ENCODE assay signal across 8 cellular contexts in the genomic region with DNA sequence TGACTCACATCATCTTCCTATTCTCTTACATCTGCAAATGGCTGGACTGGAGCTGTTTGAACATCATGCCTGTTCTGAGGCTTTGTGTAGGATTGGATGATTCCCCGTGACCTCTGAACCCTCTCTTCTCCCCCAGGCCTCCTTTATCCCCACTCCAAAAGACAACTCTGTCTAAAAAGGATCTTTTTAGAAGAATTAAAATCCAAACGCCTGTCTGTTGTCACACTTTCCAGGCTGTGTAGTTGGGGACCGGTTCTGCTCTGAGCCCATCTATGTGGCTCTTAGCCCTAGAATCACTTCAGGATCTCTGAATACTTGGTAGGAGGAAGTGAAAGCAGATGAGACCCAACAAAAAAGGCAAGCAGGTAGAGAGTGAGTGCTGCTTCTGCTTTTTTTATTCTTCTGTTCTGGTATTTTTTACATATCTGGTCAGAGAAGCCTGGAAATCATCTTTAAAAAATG. TPM values are rescaled to one million over a fixed set of nuclear protein-coding genes. Genes with fewer than 3 reads are reported as not detected.
A peak's percentile ranks its signal among the peaks of the same experiment; 100 is the strongest.
DNase-seq lines count a peak whose midpoint lies in the region; ATAC-seq, FAIRE-seq and TF ChIP-seq lines count a peak whose summit lies in the region.
"Had no signal": no experiment of that assay in that cellular context is flagged by ENCODE, and none has a peak within 500 bp of the region (broad histone marks: within the 10 kb centered on the region; RNA-seq: fewer than 3 reads in every experiment).

No MANE protein-coding gene starts in this region.

- no peaks in the 10 kb centered on the region for H3K27me3 ChIP-seq in SU-DHL-6 (ENCODE audit: low read length)
- H3K27me3 ChIP-seq in small intestine (ENCODE audit: control insufficient read depth in 2 of 2, insufficient read depth in 2 of 2, low read length in 2 of 2) = no peaks in the 10 kb centered on the region
- H3K27me3 ChIP-seq: ascending aorta had no signal

- H3K36me3 ChIP-seq in SU-DHL-6 (ENCODE audit: low read length) (peaks cover 14% of the 10 kb centered on the region), small intestine (ENCODE audit: control insufficient read depth in 2 of 2, insufficient read depth in 2 of 2, low read length in 2 of 2) (no peaks in the 10 kb centered on the region)
- H3K36me3 ChIP-seq: ascending aorta had no signal

- no peaks in the 10 kb centered on the region for H3K4me1 ChIP-seq in small intestine (ENCODE audit: control insufficient read depth in 2 of 2, insufficient read depth in 1 of 2, low read depth in 1 of 2, low read length in 1 of 2)
- H3K4me1 ChIP-seq: ascending aorta had no signal

- H3F3A ChIP-seq in SU-DHL-6 (ENCODE audit: insufficient read depth) = peaks cover 46% of the 10 kb centered on the region

- FAIRE-seq in small intestine (lab: Jason Lieb, UNC) (no peak), D721Med (lab: Jason Lieb, UNC) (no peak)

- DNase-seq in small intestine = peak; percentile 10
- no peak for DNase-seq in erythroblast (lab: John Stamatoyannopoulos, UW)
- DNase-seq in D721Med (ENCODE audit: insufficient read length, low spot score) = no peak
- DNase-seq in SW 1271 (lab: John Stamatoyannopoulos, UW) = no peak

- H3K79me2 ChIP-seq in SU-DHL-6 (ENCODE audit: insufficient read depth, low read length) = peaks cover 53% of the 10 kb centered on the region

- H3K9me3 ChIP-seq in SU-DHL-6 (ENCODE audit: insufficient read depth, low read length) (peaks cover 9% of the 10 kb centered on the region; the same call in 1 of the 2 replicates), small intestine (ENCODE audit: control insufficient read depth, low read depth) (no peaks in the 10 kb centered on the region)
- H3K9me3 ChIP-seq: ascending aorta had no signal

- peak overlapping the region; percentile 72 for H3K4me3 ChIP-seq in SU-DHL-6 (ENCODE audit: insufficient read depth, low read length, poor library complexity, severe bottlenecking)
- H3K4me3 ChIP-seq in small intestine (ENCODE audit: low read depth in 1 of 2, low read length in 2 of 2) = peak overlapping the region in 1 of 2 donors; percentile 23

- no peaks in the 10 kb centered on the region for H3K9me2 ChIP-seq in SU-DHL-6 (replicated peaks; ENCODE audit: insufficient read depth, low read length)

- no peak for TF ChIP-seq POLR2A in erythroblast (IDR thresholded peaks at IDR 0.05; ENCODE audit: low read length)

- ATAC-seq in GM19372 (IDR thresholded peaks at IDR 0.05; ENCODE audit: low read depth, unreplicated experiment) = peak; percentile 67
- peak; percentile 72 for ATAC-seq in HG02981 (IDR thresholded peaks at IDR 0.05; ENCODE audit: unreplicated experiment)

- H3K27ac ChIP-seq in SU-DHL-6 (ENCODE audit: low read depth, low read length) (peak overlapping the region; percentile 98), small intestine (ENCODE audit: low read depth in 1 of 2, low read length in 1 of 2) (peak overlapping the region; percentile 30 to 94)
- H3K27ac ChIP-seq: ascending aorta had no signal

- peak overlapping the region; percentile 89 for H3K4me2 ChIP-seq in SU-DHL-6 (ENCODE audit: low read depth, low read length, poor library complexity, severe bottlenecking)

- no peak for TF ChIP-seq CTCF in SU-DHL-6 (IDR thresholded peaks at IDR 0.05; ENCODE audit: insufficient read depth, low read length, poor library complexity, severe bottlenecking)
- no peak for TF ChIP-seq CTCF in D721Med (IDR thresholded peaks at IDR 0.05; ENCODE audit: insufficient read depth, missing control alignments)

- WGBS in small intestine, 3 donors = 74 to 91% (median 77%) methylated on average over 3 of the region's 3 CpGs

- H2AFZ ChIP-seq in SU-DHL-6 (ENCODE audit: low read depth, low read length, severe bottlenecking) = no peak overlapping the region

- H3K9ac ChIP-seq in SU-DHL-6 (ENCODE audit: low read length) = peak overlapping the region; percentile 71

- no peaks in the 10 kb centered on the region for H4K20me1 ChIP-seq in SU-DHL-6 (ENCODE audit: low read depth, low read length)

RNA-seq across cellular contexts. Expression of a gene that starts 0.6 kb away (rescaled TPM):
- polyA plus RNA-seq in small intestine = 1 to 10 TPM in 2 of 3 donors, not detected in 1; 1.5 to 3.0 TPM

RNA-seq across cellular contexts. Expression of a gene that starts 6.3 kb away (rescaled TPM):
- 10 to 100 TPM; 11.2 to 13.7 (median 11.9) TPM for polyA plus RNA-seq in small intestine
